23 cellular contexts compared by ENCODE assay signal in genomic region chr17:46764335-46764708, GRCh38. TPM values are rescaled to one million over a fixed set of nuclear protein-coding genes. Genes with fewer than 3 reads are reported as not detected.
DNase-seq lines count a peak whose midpoint lies in the region; ATAC-seq and TF ChIP-seq lines count a peak whose summit lies in the region.
"Had no signal": no experiment of that assay in that cellular context is flagged by ENCODE, and none has a peak within 500 bp of the region (broad histone marks: within the 10 kb centered on the region; RNA-seq: fewer than 3 reads in every experiment).

No MANE protein-coding gene starts in this region.

- no peak overlapping the region for H4K5ac ChIP-seq in IMR-90 (ENCODE audit: low read depth, low read length)

- TF ChIP-seq RAD21 in IMR-90 (IDR thresholded peaks at IDR 0.05; ENCODE audit: low read length), result no peak

- BruUV-seq in Caco-2 (replicated peaks; lab: Mats Ljungman, UMichigan) (no TSS peak), IMR-90 (replicated peaks; lab: Mats Ljungman, UMichigan) (no TSS peak)

- peak overlapping the region; percentile 72 for H2BK120ac ChIP-seq in IMR-90 (ENCODE audit: low read depth, low read length)

- no peaks in the 10 kb centered on the region for H3K27me3 Mint-ChIP-seq in Caco-2 (ENCODE audit: insufficient read depth, unreplicated experiment)
- H3K27me3 Mint-ChIP-seq in brain, result peaks cover 5% of the 10 kb centered on the region
- H3K27me3 Mint-ChIP-seq in mesothelial cell of epicardium (ENCODE audit: low read depth), result no peaks in the 10 kb centered on the region
- peaks cover 4% of the 10 kb centered on the region for H3K27me3 Mint-ChIP-seq in endothelial cell (ENCODE audit: unreplicated experiment)

- H2AK9ac ChIP-seq in IMR-90 (replicated peaks; ENCODE audit: low read depth, low read length, poor library complexity), result peak overlapping the region; percentile 95

- no peak for TF ChIP-seq POLR2A in IMR-90 (IDR thresholded peaks at IDR 0.05; ENCODE audit: low read depth, low read length)

- H3K79me1 ChIP-seq in IMR-90 (ENCODE audit: low read depth in 1 of 2, low read length in 2 of 2), result peaks cover 0 to 12% of the 10 kb centered on the region in 2 experiments; a peak in 1 of 4 replicates

- intact Hi-C loops in Caco-2 (cut with micrococcal nuclease; ENCODE audit: unreplicated experiment) (no loop called here), IMR-90 (cut with micrococcal nuclease) (no loop called here)

- no peaks in the 10 kb centered on the region for H3K27me3 ChIP-seq in Caco-2 (replicated peaks; ENCODE audit: control insufficient read depth, insufficient read depth, low read length)
- H3K27me3 ChIP-seq in IMR-90 (ENCODE audit: control insufficient read depth, insufficient read depth, low read length), result no peaks in the 10 kb centered on the region

- no peak overlapping the region for H3K4me2 ChIP-seq in IMR-90 (ENCODE audit: low read depth, low read length)
- H3K4me2 ChIP-seq: GM23338 had no signal

- peaks cover 30% of the 10 kb centered on the region for H3K4me1 ChIP-seq in Caco-2
- H3K4me1 ChIP-seq in IMR-90 (ENCODE audit: control insufficient read depth, insufficient read depth, low read length), result peaks cover 14% of the 10 kb centered on the region
- H3K4me1 ChIP-seq: psoas muscle had no signal

- peak overlapping the region; percentile 65 for H3K4ac ChIP-seq in IMR-90 (ENCODE audit: low read depth, low read length)

- peak overlapping the region; percentile 2; the same call in 1 of the 2 replicates for H3K27ac ChIP-seq in IMR-90 (ENCODE audit: insufficient read depth, low read length)
- H3K27ac ChIP-seq: neutrophil, psoas muscle, tibial artery had no signal

- WGBS in IMR-90 (ENCODE audit: extremely low coverage in 2 of 2, insufficient read length in 1 of 2), 2 experiments, result no CpG with 5 or more reads among the region's 10 CpGs

- DNase-seq in Caco-2 (no peak), IMR-90 (no peak), mesothelial cell of epicardium (ENCODE audit: low spot score in 2 of 2, unreplicated experiment in 2 of 2) (no peak), cerebellar nuclear complex (lab: John Stamatoyannopoulos, UW) (no peak), islet precursor cell (no peak), endothelial cell (ENCODE audit: low spot score) (no peak)
- DNase-seq: activated CD4-positive, alpha-beta memory T cell treated with anti-CD3 and anti-CD28 coated beads for 36 hours; activated CD4-positive, CD25-positive, alpha-beta regulatory T cell treated with anti-CD3 and anti-CD28 coated beads, Interleukin-2, amount 50 U/mL, for 72 hours; activated CD8-positive, alpha-beta memory T cell treated with anti-CD3 and anti-CD28 coated beads, Interleukin-2, amount 50 U/mL, for 4 hours; activated naive CD4-positive, alpha-beta T cell treated with anti-CD3 and anti-CD28 coated beads, Interleukin-2, amount 10 ng/mL, durations not matched to agents 7 days and 5 days; CD8-positive, alpha-beta T cell; DMS 273 treated with DMSO at 0.1 percent for 48 hours; NCI-H2029 treated with DMSO at 0.1 percent for 48 hours; NCI-H2227 treated with DMSO at 0.1 percent for 48 hours; NCI-H526 treated with DMSO at 0.1 percent for 48 hours; stimulated activated naive CD8-positive, alpha-beta T cell treated with anti-CD3 and anti-CD28 coated beads, Interleukin-15, amount 100 ng/mL, for 72 hours; tibial artery had no signal

- H4K8ac ChIP-seq in IMR-90 (ENCODE audit: low read depth in 2 of 2, low read length in 2 of 2), result peak overlapping the region; percentile 9 to 51; a peak in 3 of 4 replicates

- H2AK5ac ChIP-seq in IMR-90 (ENCODE audit: low read depth, low read length), result peak overlapping the region; percentile 83

- H3K36me3 Mint-ChIP-seq in Caco-2 (ENCODE audit: insufficient read depth, unreplicated experiment) (peaks cover 9% of the 10 kb centered on the region), brain (peaks cover 43% of the 10 kb centered on the region), mesothelial cell of epicardium (peaks cover 39% of the 10 kb centered on the region), endothelial cell (ENCODE audit: low read depth, unreplicated experiment) (peaks cover 25% of the 10 kb centered on the region)
- H3K36me3 Mint-ChIP-seq: activated naive CD4-positive, alpha-beta T cell treated with anti-CD3 and anti-CD28 coated beads, Interleukin-2, amount 10 ng/mL, durations not matched to agents 7 days and 5 days had no signal

- peak overlapping the region; percentile 81 for H2AFZ ChIP-seq in IMR-90 (replicated peaks; ENCODE audit: low read length, poor library complexity)
- H2AFZ ChIP-seq: GM23338 had no signal

- no peak overlapping the region; the same call in 1 of the 2 replicates for H3K18ac ChIP-seq in IMR-90 (ENCODE audit: low read depth, low read length)

- H3K9me3 Mint-ChIP-seq in Caco-2 (ENCODE audit: unreplicated experiment) (no peaks in the 10 kb centered on the region), brain (no peaks in the 10 kb centered on the region), mesothelial cell of epicardium (no peaks in the 10 kb centered on the region), endothelial cell (ENCODE audit: unreplicated experiment) (no peaks in the 10 kb centered on the region)
- H3K9me3 Mint-ChIP-seq: activated CD4-positive, alpha-beta memory T cell treated with anti-CD3 and anti-CD28 coated beads for 36 hours; activated naive CD4-positive, alpha-beta T cell treated with anti-CD3 and anti-CD28 coated beads, Interleukin-2, amount 10 ng/mL, durations not matched to agents 7 days and 5 days; CD8-positive, alpha-beta T cell; GM23338; stimulated activated naive CD8-positive, alpha-beta T cell treated with anti-CD3 and anti-CD28 coated beads, Interleukin-15, amount 100 ng/mL, for 72 hours; T-helper 1 cell treated with Interleukin-12 subunit alpha and Interleukin-12 subunit beta and Interleukin-4 antibody, amounts not matched to agents 30 μg/mL and 1 μg/mL, for 36 hours had no signal

- CTCF ChIA-PET in Caco-2 (lab: Charles Lee), result no interaction called here
- CTCF ChIA-PET in IMR-90 (lab: Yijun Ruan, JAX), result interaction anchor here (1.4 kb wide), 1 partner anchor 13 kb away, joined by 3 read pairs; no protein-coding TSS in a partner anchor

- H3K4me3 Mint-ChIP-seq in Caco-2 (ENCODE audit: unreplicated experiment), result no peak overlapping the region
- H3K4me3 Mint-ChIP-seq in brain, result no peak overlapping the region
- no peak overlapping the region for H3K4me3 Mint-ChIP-seq in mesothelial cell of epicardium
- H3K4me3 Mint-ChIP-seq in endothelial cell (ENCODE audit: unreplicated experiment), result no peak overlapping the region
- H3K4me3 Mint-ChIP-seq: activated CD4-positive, alpha-beta memory T cell treated with anti-CD3 and anti-CD28 coated beads for 36 hours; activated naive CD4-positive, alpha-beta T cell treated with anti-CD3 and anti-CD28 coated beads, Interleukin-2, amount 10 ng/mL, durations not matched to agents 7 days and 5 days; CD8-positive, alpha-beta T cell; GM23338; stimulated activated naive CD8-positive, alpha-beta T cell treated with anti-CD3 and anti-CD28 coated beads, Interleukin-15, amount 100 ng/mL, for 72 hours; T-helper 1 cell treated with Interleukin-12 subunit alpha and Interleukin-12 subunit beta and Interleukin-4 antibody, amounts not matched to agents 30 μg/mL and 1 μg/mL, for 36 hours had no signal

- peak overlapping the region; percentile 57 for H3K14ac ChIP-seq in IMR-90 (replicated peaks; ENCODE audit: low read depth, low read length)

- H3K56ac ChIP-seq in IMR-90 (ENCODE audit: extremely low read depth, insufficient read depth, low read length), result no peak overlapping the region

- dilution Hi-C loops in IMR-90 (cut with HindIII; ENCODE audit: low sequenced_read_pairs, unreplicated experiment), result no loop called here

- H3K4me1 Mint-ChIP-seq in Caco-2 (ENCODE audit: low read depth, unreplicated experiment) (peaks cover 17% of the 10 kb centered on the region), brain (peaks cover 34% of the 10 kb centered on the region), mesothelial cell of epicardium (peaks cover 32% of the 10 kb centered on the region), endothelial cell (ENCODE audit: unreplicated experiment) (peaks cover 26% of the 10 kb centered on the region)

- H2BK5ac ChIP-seq in IMR-90 (ENCODE audit: low read depth, low read length, poor library complexity, severe bottlenecking), result peak overlapping the region; percentile 72

- peak overlapping the region; percentile 74 for H2BK20ac ChIP-seq in IMR-90 (ENCODE audit: low read depth, low read length)

- ATAC-seq in IMR-90 (ENCODE audit: low read depth) (no peak), HG03025 (IDR thresholded peaks at IDR 0.05; ENCODE audit: low FRiP score, unreplicated experiment) (no peak)
- ATAC-seq: CD8-positive, alpha-beta T cell; stimulated activated naive CD8-positive, alpha-beta T cell treated with anti-CD3 and anti-CD28 coated beads, Interleukin-15, amount 100 ng/mL, for 72 hours had no signal

- H3K36me3 ChIP-seq in Caco-2 (ENCODE audit: control insufficient read depth, insufficient read depth, low read length) (peaks cover 2% of the 10 kb centered on the region), IMR-90 (ENCODE audit: control insufficient read depth, insufficient read depth, low read length) (no peaks in the 10 kb centered on the region)

- peaks cover 24% of the 10 kb centered on the region for H3K9me1 ChIP-seq in IMR-90 (ENCODE audit: insufficient read depth, low read length)

- H2BK15ac ChIP-seq in IMR-90 (ENCODE audit: low read depth, low read length), result peak overlapping the region; percentile 58; the same call in 2 of the 3 replicates

- H3K9me3 ChIP-seq in Caco-2 (no peaks in the 10 kb centered on the region), IMR-90 (ENCODE audit: control insufficient read depth, insufficient read depth, low read length) (no peaks in the 10 kb centered on the region)
- H3K9me3 ChIP-seq: neutrophil, psoas muscle, tibial artery had no signal

- no peaks in the 10 kb centered on the region for H4K20me1 ChIP-seq in IMR-90 (ENCODE audit: insufficient read depth, low read length)

- peak overlapping the region; percentile 39; the same call in 1 of the 2 replicates for H4K91ac ChIP-seq in IMR-90 (ENCODE audit: insufficient read depth, low read depth, low read length)

- H3K4me3 ChIP-seq in Caco-2 (ENCODE audit: low read depth, low read length) (no peak overlapping the region), IMR-90 (ENCODE audit: insufficient read depth, low read depth, low read length) (no peak overlapping the region)
- H3K4me3 ChIP-seq: GM23338, psoas muscle, tibial artery had no signal

- POLR2A ChIA-PET in Caco-2 (lab: Charles Lee) (no interaction called here), IMR-90 (lab: Charles Lee; ENCODE audit: unreplicated experiment) (no interaction called here)

- H3K9ac ChIP-seq in IMR-90 (ENCODE audit: low read depth, low read length), result no peak overlapping the region

- H3K23ac ChIP-seq in IMR-90 (ENCODE audit: low read depth, low read length), result peak overlapping the region; percentile 27; the same call in 1 of the 2 replicates

- in situ Hi-C loops in IMR-90 (cut with MboI; ENCODE audit: low sequenced_read_pairs), result no loop called here

- peak overlapping the region; percentile 66 for H3K27ac Mint-ChIP-seq in Caco-2 (ENCODE audit: unreplicated experiment)
- H3K27ac Mint-ChIP-seq in brain, result peak overlapping the region; percentile 39 to 95 (median 92)
- peak overlapping the region; percentile 61 for H3K27ac Mint-ChIP-seq in mesothelial cell of epicardium
- H3K27ac Mint-ChIP-seq in endothelial cell (ENCODE audit: unreplicated experiment), result no peak overlapping the region
- H3K27ac Mint-ChIP-seq: activated CD4-positive, alpha-beta memory T cell treated with anti-CD3 and anti-CD28 coated beads for 36 hours; CD8-positive, alpha-beta T cell; GM23338; T-helper 1 cell treated with Interleukin-12 subunit alpha and Interleukin-12 subunit beta and Interleukin-4 antibody, amounts not matched to agents 30 μg/mL and 1 μg/mL, for 36 hours had no signal

- TF ChIP-seq CTCF in Caco-2 (IDR thresholded peaks at IDR 0.05; ENCODE audit: insufficient read depth in 1 of 2, low read depth in 1 of 2, low read length in 1 of 2, severe bottlenecking in 1 of 2, unreplicated experiment in 1 of 2), result no peak
- TF ChIP-seq CTCF in IMR-90 (conservative IDR thresholded peaks at IDR 0.05; ENCODE audit: low read depth, low read length), result no peak
- no peak for TF ChIP-seq CTCF in brain (conservative IDR thresholded peaks at IDR 0.05)
- TF ChIP-seq CTCF in mesothelial cell of epicardium (IDR thresholded peaks at IDR 0.05; ENCODE audit: unreplicated experiment), result no peak
- no peak for TF ChIP-seq CTCF in endothelial cell (IDR thresholded peaks at IDR 0.05; ENCODE audit: unreplicated experiment)

RNA-seq across cellular contexts. Expression of gene WNT3, which starts 54.2 kb away (rescaled TPM):
- 8.7 and 8.8 TPM in 2 replicates for total RNA-seq in Caco-2 (2022)
- 0.56 and 0.72 TPM in 2 replicates for total RNA-seq in IMR-90 (2012; rRNA removed)
- 0.99 and 1.0 TPM in 2 replicates for polyA plus RNA-seq in IMR-90 (2012; rRNA removed)
- polyA plus RNA-seq in IMR-90 (2012; cell fraction: cytosol; rRNA removed), result 0.58 and 0.71 TPM in 2 replicates
- 3.1 and 4.9 TPM in 2 replicates for polyA plus RNA-seq in IMR-90 (2012; cell fraction: nucleus; rRNA removed; ENCODE audit: low replicate concordance)
- polyA plus RNA-seq in brain (ENCODE audit: insufficient read depth, low read depth, low replicate concordance), result 4.6 TPM
- total RNA-seq in mesothelial cell of epicardium, result 64.2 to 66.4 TPM (median 65.7 TPM) in 3 replicates
- 14.4 TPM for total RNA-seq in endothelial cell (ENCODE audit: unreplicated experiment)
- total RNA-seq: CD8-positive, alpha-beta T cell had no signal
